In genomic region chr1:184900507-184900906, GRCh38 we compare ENCODE assay signal across 13 cellular contexts.
DNase-seq lines count a peak whose midpoint lies in the region; ATAC-seq, FAIRE-seq and TF ChIP-seq lines count a peak whose summit lies in the region.
"Had no signal": no experiment of that assay in that cellular context is flagged by ENCODE, and none has a peak within 500 bp of the region (broad histone marks: within the 10 kb centered on the region; RNA-seq: fewer than 3 reads in every experiment).

No MANE protein-coding gene starts in this region.

- TF ChIP-seq CTCF in VCaP (conservative IDR thresholded peaks at IDR 0.05): no peak
- no peak for TF ChIP-seq CTCF in thoracic aorta (IDR thresholded peaks at IDR 0.05)

- no peak for FAIRE-seq in RCC 7860 (lab: Jason Lieb, UNC)

- peak; percentile 15 to 70 for DNase-seq in HAP-1 (ENCODE audit: low spot score in 2 of 2)
- peak; percentile 22 for DNase-seq in iPS DF 4.7 (ENCODE audit: extremely low read depth, low spot score)
- no peak for DNase-seq in thoracic aorta (ENCODE audit: low spot score)
- DNase-seq in NCI-H1436 treated with DMSO at 0.1 percent for 48 hours (lab: John Stamatoyannopoulos, UW): no peak
- DNase-seq in RCC 7860 (ENCODE audit: low spot score): no peak
- DNase-seq in NCI-H1436 (lab: John Stamatoyannopoulos, UW): no peak
- DNase-seq: BE2C; CD8-positive, alpha-beta T cell; Kasumi-1; NCI-H2081; NCI-H524; RPMI8226 had no signal

- H3K27me3 ChIP-seq in HAP-1 (ENCODE audit: low read depth) (no peaks in the 10 kb centered on the region), thoracic aorta (replicated peaks; ENCODE audit: insufficient read depth) (no peaks in the 10 kb centered on the region)
- H3K27me3 ChIP-seq: BE2C had no signal

- in situ Hi-C loops in HAP-1 (cut with MboI; ENCODE audit: low sequenced_read_pairs): no loop called here

- H3K27ac ChIP-seq in VCaP: peak overlapping the region; percentile 42; the same call in 1 of the 2 replicates
- H3K27ac ChIP-seq in thoracic aorta: peak overlapping the region; percentile 52 to 57

- H3K9me3 ChIP-seq in HAP-1 (no peaks in the 10 kb centered on the region), thoracic aorta (no peaks in the 10 kb centered on the region)
- H3K9me3 ChIP-seq: BE2C had no signal

- H3K4me1 ChIP-seq in HAP-1 (peaks cover 17% of the 10 kb centered on the region), thoracic aorta (ENCODE audit: control insufficient read depth in 1 of 2, low read depth in 2 of 2) (peaks cover 25 to 57% of the 10 kb centered on the region in 2 donors)
- H3K4me1 ChIP-seq: BE2C had no signal

- no peak for ATAC-seq in thoracic aorta (ENCODE audit: insufficient number of reproducible peaks, low FRiP score, low read depth)
- ATAC-seq: CD8-positive, alpha-beta T cell had no signal

- no peak overlapping the region for H3K4me3 ChIP-seq in HAP-1
- peak overlapping the region; percentile 13 for H3K4me3 ChIP-seq in thoracic aorta

- H3K36me3 ChIP-seq in HAP-1 (replicated peaks) (no peaks in the 10 kb centered on the region), thoracic aorta (peaks cover 16% of the 10 kb centered on the region)
- H3K36me3 ChIP-seq: BE2C had no signal

Comparison
In these comparisons a context has a peak if more than half of its experiments do, and no peak if none do; other contexts are left out.
1. DNase-seq: peak in HAP-1 (2 of 2) and iPS DF 4.7 (single experiment); none in thoracic aorta (single experiment), NCI-H1436 treated with DMSO at 0.1 percent for 48 hours (single experiment), RCC 7860 (single experiment) and NCI-H1436 (single experiment).